ENCODE assay signal across 10 cellular contexts in genomic region chr3:14915636-14916222, GRCh38. TPM values are rescaled to one million over a fixed set of nuclear protein-coding genes. Genes with fewer than 3 reads are reported as not detected.
DNase-seq lines count a peak whose midpoint lies in the region; ATAC-seq and TF ChIP-seq lines count a peak whose summit lies in the region.
"Had no signal": no experiment of that assay in that cellular context is flagged by ENCODE, and none has a peak within 500 bp of the region (broad histone marks: within the 10 kb centered on the region; RNA-seq: fewer than 3 reads in every experiment).

No MANE protein-coding gene starts in this region.

- H3K4me1 Mint-ChIP-seq in CD4-positive, alpha-beta T cell (ENCODE audit: low read depth): no peaks in the 10 kb centered on the region
- no peaks in the 10 kb centered on the region for H3K4me1 Mint-ChIP-seq in activated CD8-positive, alpha-beta T cell treated with anti-CD3 and anti-CD28 coated beads, Interleukin-2, amount 10 ng/mL, durations not matched to agents 7 days and 5 days (ENCODE audit: low read depth)

- H3K9me3 Mint-ChIP-seq in CD4-positive, alpha-beta T cell: no peaks in the 10 kb centered on the region
- no peaks in the 10 kb centered on the region for H3K9me3 Mint-ChIP-seq in activated CD8-positive, alpha-beta T cell treated with anti-CD3 and anti-CD28 coated beads, Interleukin-2, amount 10 ng/mL, durations not matched to agents 7 days and 5 days (ENCODE audit: insufficient read depth)

- in situ Hi-C loops in ACHN (cut with HindIII; ENCODE audit: low pct_ligation_motif_present, low pct_unique_long_range_greater_than_20kb, low sequenced_read_pairs): no loop called here

- peak; percentile 35 for TF ChIP-seq CTCF in CD4-positive, alpha-beta T cell (IDR thresholded peaks at IDR 0.05)

- POLR2A ChIA-PET in CD4-positive, alpha-beta T cell (lab: Charles Lee): no interaction called here
- POLR2A ChIA-PET in activated CD8-positive, alpha-beta T cell treated with anti-CD3 and anti-CD28 coated beads, Interleukin-2, amount 10 ng/mL, durations not matched to agents 7 days and 5 days (lab: Charles Lee): no interaction called here

- H3K36me3 ChIP-seq in H7 (replicated peaks; ENCODE audit: control insufficient read depth, insufficient read depth, low read length): peaks cover 2% of the 10 kb centered on the region

- intact Hi-C loops in CD4-positive, alpha-beta T cell (cut with DNase I, micrococcal nuclease): loop anchor here in 1 of 2 experiments (1.0 to 5.0 kb wide), 2 partner anchors 58 to 124 kb away; no protein-coding TSS in a partner anchor

- CTCF ChIA-PET in CD4-positive, alpha-beta T cell (lab: Charles Lee): no interaction called here
- CTCF ChIA-PET in activated CD8-positive, alpha-beta T cell treated with anti-CD3 and anti-CD28 coated beads, Interleukin-2, amount 10 ng/mL, durations not matched to agents 7 days and 5 days (lab: Charles Lee): interaction anchor here (1.2 to 1.6 kb wide), 2 partner anchors 41 to 125 kb away, joined by 3 to 8 read pairs; no protein-coding TSS in a partner anchor

- H3K36me3 Mint-ChIP-seq in CD4-positive, alpha-beta T cell (ENCODE audit: low read depth): no peaks in the 10 kb centered on the region
- H3K36me3 Mint-ChIP-seq in activated CD8-positive, alpha-beta T cell treated with anti-CD3 and anti-CD28 coated beads, Interleukin-2, amount 10 ng/mL, durations not matched to agents 7 days and 5 days (ENCODE audit: low read depth): no peaks in the 10 kb centered on the region

- peak; percentile 63 for ATAC-seq in CD4-positive, alpha-beta T cell (ENCODE audit: poor library complexity)
- peak; percentile 63 for ATAC-seq in activated CD8-positive, alpha-beta T cell treated with anti-CD3 and anti-CD28 coated beads, Interleukin-2, amount 10 ng/mL, durations not matched to agents 7 days and 5 days
- peak; percentile 36 for ATAC-seq in left lobe of liver

- no peak overlapping the region for H3K27ac ChIP-seq in CD4-positive, alpha-beta T cell (ENCODE audit: low read depth, low read length)

- H3K4me3 Mint-ChIP-seq in CD4-positive, alpha-beta T cell: no peak overlapping the region
- no peak overlapping the region for H3K4me3 Mint-ChIP-seq in activated CD8-positive, alpha-beta T cell treated with anti-CD3 and anti-CD28 coated beads, Interleukin-2, amount 10 ng/mL, durations not matched to agents 7 days and 5 days

- peak in 8 of 10 experiments; percentile 12 to 40 (median 18) for DNase-seq in CD4-positive, alpha-beta T cell
- DNase-seq in H7: peak; percentile 52
- peak; percentile 56 for DNase-seq in activated CD8-positive, alpha-beta T cell treated with anti-CD3 and anti-CD28 coated beads, Interleukin-2, amount 10 ng/mL, durations not matched to agents 7 days and 5 days
- DNase-seq in left lobe of liver (ENCODE audit: low spot score): no peak
- DNase-seq in EL: no peak
- no peak for DNase-seq in hippocampal formation (lab: John Stamatoyannopoulos, UW)
- no peak for DNase-seq in ACHN
- DNase-seq in MV-4-11 (lab: John Stamatoyannopoulos, UW): no peak
- DNase-seq: NCI-H510A treated with DMSO at 0.1 percent for 48 hours, T1000 had no signal

- no peak overlapping the region for H3K27ac Mint-ChIP-seq in CD4-positive, alpha-beta T cell
- no peak overlapping the region for H3K27ac Mint-ChIP-seq in activated CD8-positive, alpha-beta T cell treated with anti-CD3 and anti-CD28 coated beads, Interleukin-2, amount 10 ng/mL, durations not matched to agents 7 days and 5 days

- no peaks in the 10 kb centered on the region for H3K27me3 Mint-ChIP-seq in CD4-positive, alpha-beta T cell
- peaks cover 13% of the 10 kb centered on the region for H3K27me3 Mint-ChIP-seq in activated CD8-positive, alpha-beta T cell treated with anti-CD3 and anti-CD28 coated beads, Interleukin-2, amount 10 ng/mL, durations not matched to agents 7 days and 5 days (ENCODE audit: low read depth)

- no peaks in the 10 kb centered on the region for H3K9me3 ChIP-seq in CD4-positive, alpha-beta T cell (ENCODE audit: control insufficient read depth, low read length)

- H3K27me3 ChIP-seq in CD4-positive, alpha-beta T cell (ENCODE audit: control insufficient read depth, insufficient read depth, low read length): no peaks in the 10 kb centered on the region
- H3K27me3 ChIP-seq in H7 (ENCODE audit: control insufficient read depth, insufficient read depth, low read length): no peaks in the 10 kb centered on the region

- no peak overlapping the region for H3K4me3 ChIP-seq in H7 (ENCODE audit: insufficient read depth, low read depth, low read length)

RNA-seq across cellular contexts. Expression of gene NR2C2, which starts 31.7 kb away (rescaled TPM):
- total RNA-seq in CD4-positive, alpha-beta T cell: 10 to 100 TPM; 37.0 to 42.1 TPM
- total RNA-seq in H7 (2014; rRNA removed; shearing (Covaris generic)): 14.7 and 25.6 TPM in 2 replicates
- total RNA-seq in activated CD8-positive, alpha-beta T cell treated with anti-CD3 and anti-CD28 coated beads, Interleukin-2, amount 10 ng/mL, durations not matched to agents 7 days and 5 days: 10 to 100 TPM; 57.4 to 59.6 TPM
- total RNA-seq in left lobe of liver: 14.2 TPM

Comparison
In these comparisons a context has a peak if more than half of its experiments do, and no peak if none do; other contexts are left out.
1. DNase-seq: peak in CD4-positive, alpha-beta T cell (8 of 10), H7 (single experiment) and activated CD8-positive, alpha-beta T cell treated with anti-CD3 and anti-CD28 coated beads, Interleukin-2, amount 10 ng/mL, durations not matched to agents 7 days and 5 days (single experiment); none in left lobe of liver (single experiment), EL (single experiment), hippocampal formation (0 of 2), ACHN (single experiment) and MV-4-11 (single experiment).
2. Peak in every context shown above with its lines, with median percentiles within 50 percentile points of each other: ATAC-seq.